12 cellular contexts compared by ENCODE assay signal in the genomic region with DNA sequence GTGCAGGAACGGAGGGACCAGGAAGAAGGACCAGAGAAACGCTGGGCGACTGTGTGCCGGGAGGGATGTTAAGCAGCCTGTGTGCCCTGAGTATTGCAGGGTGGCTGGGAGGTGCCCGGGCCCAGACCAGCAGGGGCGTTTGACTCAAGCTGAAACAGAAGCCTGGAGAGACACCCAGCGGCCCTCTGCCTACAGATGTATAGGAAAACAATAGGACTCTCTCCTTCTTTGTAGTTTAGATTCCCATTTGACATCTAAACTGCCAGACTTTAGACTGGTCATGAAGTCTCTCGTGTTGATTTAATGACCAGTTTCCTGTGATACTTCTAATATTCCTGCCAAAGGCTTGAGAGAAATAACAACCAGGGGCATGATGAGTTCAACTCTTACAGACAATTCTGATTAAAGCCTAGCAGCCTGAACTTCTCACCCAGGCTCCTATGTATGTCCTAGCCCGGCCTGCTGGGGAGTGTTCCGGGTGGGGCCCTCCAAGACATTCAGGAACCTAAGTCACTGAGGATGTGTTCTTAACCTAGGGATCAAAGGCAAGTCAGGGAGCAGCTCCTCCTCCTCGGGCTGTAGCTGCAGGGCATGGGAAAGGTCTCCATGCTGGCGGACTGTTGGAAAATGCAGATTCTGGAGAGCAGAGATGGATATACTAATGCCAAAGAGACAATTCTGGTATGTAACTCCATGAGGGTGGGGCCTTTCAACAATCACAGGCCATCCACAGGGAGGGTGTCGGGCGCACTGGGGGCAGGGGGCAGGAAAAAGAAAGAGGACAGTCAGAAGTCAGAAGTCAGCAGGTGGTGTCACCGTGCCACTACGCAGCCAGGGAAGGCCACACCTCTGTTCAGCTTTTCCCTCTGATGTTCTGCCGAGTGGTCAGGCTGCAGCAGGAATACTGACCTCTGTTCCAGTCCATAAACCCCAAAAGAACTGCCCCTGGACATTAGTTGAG.
DNase-seq lines count a peak whose midpoint lies in the region; ATAC-seq, FAIRE-seq and TF ChIP-seq lines count a peak whose summit lies in the region.
"Had no signal": no experiment of that assay in that cellular context is flagged by ENCODE, and none has a peak within 500 bp of the region (broad histone marks: within the 10 kb centered on the region; RNA-seq: fewer than 3 reads in every experiment).

No MANE protein-coding gene starts in this region.

- no peak for TF ChIP-seq CTCF in kidney epithelial cell (IDR thresholded peaks at IDR 0.05; ENCODE audit: insufficient read depth, low read length, poor library complexity, severe bottlenecking)

- DNase-seq in HT1080 (ENCODE audit: low read depth) (peak; percentile 49), kidney epithelial cell (ENCODE audit: low read depth) (peak; percentile 4), small intestine (peak; percentile 58), GM19238 (ENCODE audit: insufficient read length, low spot score) (no peak), GF-D8 (lab: John Stamatoyannopoulos, UW) (no peak)
- DNase-seq in activated CD4-positive, alpha-beta T cell treated with anti-CD3 and anti-CD28 coated beads, Interleukin-2, amount 50 U/mL, for 4 hours, result no peak
- DNase-seq: activated CD4-positive, alpha-beta T cell treated with anti-CD3 and anti-CD28 coated beads for 36 hours; CD4-positive, CD25-positive, alpha-beta regulatory T cell; NCI-H1105 had no signal

- peak overlapping the region; percentile 5 for H3K27ac ChIP-seq in cingulate gyrus (ENCODE audit: low read depth, low read length)
- peak overlapping the region in 1 of 2 donors; percentile 11 for H3K27ac ChIP-seq in small intestine (ENCODE audit: low read depth in 1 of 2, low read length in 1 of 2)

- no peak overlapping the region for H3K4me3 ChIP-seq in kidney epithelial cell (ENCODE audit: low read depth, low read length)
- H3K4me3 ChIP-seq in small intestine (ENCODE audit: low read depth in 1 of 2, low read length in 2 of 2), result no peak overlapping the region

- no peak for FAIRE-seq in small intestine (lab: Jason Lieb, UNC)
- FAIRE-seq: GM12891 had no signal

- ATAC-seq in HG02678 (IDR thresholded peaks at IDR 0.05; ENCODE audit: unreplicated experiment), result no peak
- ATAC-seq: activated CD4-positive, alpha-beta T cell treated with anti-CD3 and anti-CD28 coated beads for 36 hours had no signal

- no peaks in the 10 kb centered on the region for H3K27me3 ChIP-seq in kidney epithelial cell (ENCODE audit: control insufficient read depth, insufficient read depth, low read length)
- no peaks in the 10 kb centered on the region for H3K27me3 ChIP-seq in small intestine (ENCODE audit: control insufficient read depth in 2 of 2, insufficient read depth in 2 of 2, low read length in 2 of 2)

- no peaks in the 10 kb centered on the region for H3K4me1 ChIP-seq in small intestine (ENCODE audit: control insufficient read depth in 2 of 2, insufficient read depth in 1 of 2, low read depth in 1 of 2, low read length in 1 of 2)

- H3K9me3 ChIP-seq in small intestine (ENCODE audit: control insufficient read depth, low read depth), result no peaks in the 10 kb centered on the region

- no peaks in the 10 kb centered on the region for H3K36me3 ChIP-seq in kidney epithelial cell (ENCODE audit: control insufficient read depth, insufficient read depth, low read length)
- no peaks in the 10 kb centered on the region for H3K36me3 ChIP-seq in small intestine (ENCODE audit: control insufficient read depth in 2 of 2, insufficient read depth in 2 of 2, low read length in 2 of 2)

- WGBS in small intestine, 3 donors, result 72 to 85% (median 75%) methylated on average over 17 of the region's 17 CpGs

Comparison
In these comparisons a context has a peak if more than half of its experiments do, and no peak if none do; other contexts are left out.
1. DNase-seq: peak in HT1080 (single experiment), kidney epithelial cell (single experiment) and small intestine (single experiment); none in GM19238 (single experiment), GF-D8 (single experiment) and activated CD4-positive, alpha-beta T cell treated with anti-CD3 and anti-CD28 coated beads, Interleukin-2, amount 50 U/mL, for 4 hours (0 of 2).